In the genomic region with DNA sequence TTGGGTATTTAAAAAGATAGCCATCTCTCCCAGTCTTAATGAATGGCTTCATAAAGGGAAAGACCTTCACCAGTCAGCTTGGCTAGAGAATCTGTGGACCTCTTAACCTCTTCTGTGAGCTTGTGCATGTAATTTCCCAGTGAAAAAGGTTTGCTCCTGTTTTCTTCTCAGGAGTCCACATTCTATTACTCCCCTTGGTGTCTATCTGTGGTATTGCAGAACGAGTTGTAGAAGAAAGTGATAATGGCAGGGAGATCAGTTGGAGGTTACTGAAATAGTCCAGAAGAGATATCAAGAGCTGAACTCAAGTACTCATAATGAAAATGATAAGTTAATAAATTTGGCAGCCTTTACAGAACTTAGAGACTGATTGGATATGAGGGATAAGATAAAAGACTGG, we compare ENCODE assay signal across 11 cellular contexts. TPM values are rescaled to one million over a fixed set of nuclear protein-coding genes. Genes with fewer than 3 reads are reported as not detected.
DNase-seq lines count a peak whose midpoint lies in the region; TF ChIP-seq lines count a peak whose summit lies in the region.
"Had no signal": no experiment of that assay in that cellular context is flagged by ENCODE, and none has a peak within 500 bp of the region (broad histone marks: within the 10 kb centered on the region; RNA-seq: fewer than 3 reads in every experiment).

No MANE protein-coding gene starts in this region.

- H3K79me1 ChIP-seq in mesendoderm (ENCODE audit: low read length): no peaks in the 10 kb centered on the region

- H4K8ac ChIP-seq in mesendoderm (ENCODE audit: low read depth, low read length): no peak overlapping the region

- H3K18ac ChIP-seq in mesendoderm (ENCODE audit: low read length): no peak overlapping the region

- H3K79me2 ChIP-seq in mesendoderm (ENCODE audit: control insufficient read depth, insufficient read depth, low read length): no peaks in the 10 kb centered on the region

- H3K9ac ChIP-seq in mesendoderm (ENCODE audit: low read length): no peak overlapping the region

- H3K4me3 ChIP-seq in WERI-Rb-1 (ENCODE audit: low read depth, low read length): no peak overlapping the region
- no peak overlapping the region for H3K4me3 ChIP-seq in mesendoderm (ENCODE audit: low read length)
- H3K4me3 ChIP-seq: left ventricle myocardium inferior, MG63, tibial artery had no signal

- H3K56ac ChIP-seq in mesendoderm (ENCODE audit: low read length): no peak overlapping the region

- WGBS in mesendoderm (ENCODE audit: extremely low coverage, insufficient coverage, low lambda C conversion rate): no CpG with 5 or more reads among the region's 1 CpG

- H2BK5ac ChIP-seq in mesendoderm (ENCODE audit: low read length): no peak overlapping the region

- no peaks in the 10 kb centered on the region for H3K4me1 ChIP-seq in mesendoderm (ENCODE audit: control insufficient read depth, low read depth, low read length)
- H3K4me1 ChIP-seq: left ventricle myocardium inferior, tibial artery had no signal

- no peaks in the 10 kb centered on the region for H3K36me3 ChIP-seq in WERI-Rb-1
- H3K36me3 ChIP-seq in mesendoderm (ENCODE audit: control insufficient read depth, insufficient read depth, low read length): no peaks in the 10 kb centered on the region
- H3K36me3 ChIP-seq: left ventricle myocardium inferior, MG63, tibial artery had no signal

- in situ Hi-C loops in KBM-7 (cut with MboI; ENCODE audit: low pct_unique_long_range_greater_than_20kb, low sequenced_read_pairs): no loop called here

- DNase-seq in EL (peak; percentile 6), KBM-7 (peak; percentile 62), WERI-Rb-1 (no peak), mesendoderm (peak; percentile 37), NCI-H2081 (lab: John Stamatoyannopoulos, UW) (no peak), glomerular visceral epithelial cell (ENCODE audit: extremely low spot score) (no peak), AG08396 (ENCODE audit: low spot score) (no peak)
- DNase-seq: left ventricle myocardium inferior, MG63, tibial artery had no signal

- no peak overlapping the region for H2AK5ac ChIP-seq in mesendoderm (ENCODE audit: low read length)

- H3K4ac ChIP-seq in mesendoderm (ENCODE audit: low read depth, low read length): no peak overlapping the region

- H2BK120ac ChIP-seq in mesendoderm (ENCODE audit: low read depth, low read length): no peak overlapping the region

- H3K27ac ChIP-seq in WERI-Rb-1: no peak overlapping the region
- H3K27ac ChIP-seq in mesendoderm (ENCODE audit: low read depth, low read length): no peak overlapping the region
- H3K27ac ChIP-seq: left ventricle myocardium inferior, tibial artery, VCaP had no signal

- H3K4me2 ChIP-seq in mesendoderm (ENCODE audit: low read length): no peak overlapping the region

- no peak overlapping the region for H4K5ac ChIP-seq in mesendoderm (ENCODE audit: low read length)

- peak; percentile 33 for TF ChIP-seq CTCF in WERI-Rb-1 (IDR thresholded peaks at IDR 0.05; ENCODE audit: low read depth, low read length)

- no peak overlapping the region for H3K23ac ChIP-seq in mesendoderm (ENCODE audit: low read length)

- H3K27me3 ChIP-seq in WERI-Rb-1 (ENCODE audit: insufficient read depth, low read depth, severe bottlenecking): peaks cover 7% of the 10 kb centered on the region
- no peaks in the 10 kb centered on the region for H3K27me3 ChIP-seq in mesendoderm (ENCODE audit: insufficient read depth, low read length, poor library complexity)
- H3K27me3 ChIP-seq: tibial artery had no signal

- H3K9me3 ChIP-seq in WERI-Rb-1 (ENCODE audit: severe bottlenecking): peaks cover 16% of the 10 kb centered on the region
- H3K9me3 ChIP-seq: MG63 had no signal

- no peak overlapping the region for H2BK15ac ChIP-seq in mesendoderm (replicated peaks; ENCODE audit: low read depth)

RNA-seq across cellular contexts. Expression of a gene that starts 16.5 kb away (rescaled TPM):
- 20.2 TPM for polyA plus RNA-seq in mesendoderm (2013, experiment 1 of 2)
- polyA plus RNA-seq in mesendoderm (2013, experiment 2 of 2): 20.4 TPM

Comparison
In these comparisons a context has a peak if more than half of its experiments do, and no peak if none do; other contexts are left out.
1. DNase-seq: peak in EL (single experiment), KBM-7 (single experiment) and mesendoderm (single experiment); none in WERI-Rb-1 (single experiment), NCI-H2081 (0 of 2), glomerular visceral epithelial cell (single experiment) and AG08396 (single experiment).